ENCODE assay signal across 20 cellular contexts in genomic region chr5:119383008-119383407, GRCh38. TPM values are rescaled to one million over a fixed set of nuclear protein-coding genes. Genes with fewer than 3 reads are reported as not detected.
DNase-seq lines count a peak whose midpoint lies in the region; ATAC-seq and TF ChIP-seq lines count a peak whose summit lies in the region.
"Had no signal": no experiment of that assay in that cellular context is flagged by ENCODE, and none has a peak within 500 bp of the region (broad histone marks: within the 10 kb centered on the region; RNA-seq: fewer than 3 reads in every experiment).

No MANE protein-coding gene starts in this region.

- H3K4me1 Mint-ChIP-seq in stimulated activated naive CD8-positive, alpha-beta T cell treated with anti-CD3 and anti-CD28 coated beads, Interleukin-15, Interleukin-2, amounts not matched to agents 100 ng/mL and 50 ng/mL, for 24 hours (ENCODE audit: low read depth): peaks cover 91% of the 10 kb centered on the region
- peaks cover 93% of the 10 kb centered on the region for H3K4me1 Mint-ChIP-seq in activated B cell treated with CpG ODN at 0.5 μM for 24 hours
- peaks cover 45 to 74% of the 10 kb centered on the region in 2 donors for H3K4me1 Mint-ChIP-seq in effector memory CD8-positive, alpha-beta T cell (ENCODE audit: low read depth in 2 of 2)
- peaks cover 47 to 90% of the 10 kb centered on the region in 2 donors for H3K4me1 Mint-ChIP-seq in stimulated activated naive B cell treated with anti-CD40 and anti-IgM and Interleukin-4, amounts not matched to agents 10 μg/mL and 1 μg/mL and 100 μg/mL, for 72 hours

- no peak overlapping the region for H3K4me3 Mint-ChIP-seq in stimulated activated naive CD8-positive, alpha-beta T cell treated with anti-CD3 and anti-CD28 coated beads, Interleukin-15, Interleukin-2, amounts not matched to agents 100 ng/mL and 50 ng/mL, for 24 hours
- no peak overlapping the region for H3K4me3 Mint-ChIP-seq in activated B cell treated with CpG ODN at 0.5 μM for 24 hours
- no peak overlapping the region for H3K4me3 Mint-ChIP-seq in effector memory CD8-positive, alpha-beta T cell
- no peak overlapping the region for H3K4me3 Mint-ChIP-seq in stimulated activated naive B cell treated with anti-CD40 and anti-IgM and Interleukin-4, amounts not matched to agents 10 μg/mL and 1 μg/mL and 100 μg/mL, for 72 hours
- H3K4me3 Mint-ChIP-seq: activated CD8-positive, alpha-beta memory T cell treated with anti-CD3 and anti-CD28 coated beads, Interleukin-2, amount 10 ng/mL, durations not matched to agents 7 days and 5 days had no signal

- no peak for TF ChIP-seq CTCF in activated B cell treated with CpG ODN at 0.5 μM for 24 hours (IDR thresholded peaks at IDR 0.05)

- DNase-seq in stimulated activated naive CD8-positive, alpha-beta T cell treated with anti-CD3 and anti-CD28 coated beads, Interleukin-15, Interleukin-2, amounts not matched to agents 100 U/mL and 50 U/mL, for 24 hours: no peak
- no peak for DNase-seq in activated B cell treated with CpG ODN at 0.5 μM for 24 hours
- no peak for DNase-seq in effector memory CD8-positive, alpha-beta T cell
- DNase-seq in stimulated activated naive B cell treated with anti-CD40 and anti-IgM and Interleukin-4, amounts not matched to agents 10 μg/mL and 1 μg/mL and 100 μg/mL, for 72 hours: no peak
- no peak for DNase-seq in NCI-H146 treated with DMSO at 0.1 percent for 48 hours (lab: John Stamatoyannopoulos, UW; ENCODE audit: unreplicated experiment)
- DNase-seq: activated CD8-positive, alpha-beta memory T cell treated with anti-CD3 and anti-CD28 coated beads, Interleukin-2, amount 10 ng/mL, durations not matched to agents 7 days and 5 days; activated effector memory CD4-positive, alpha-beta T cell treated with Interleukin-2 at 50 U/mL for 16 hours; brain microvascular endothelial cell; DMS53; kidney; lower lobe of right lung; NCI-H1436; NK-92 treated with Interleukin-12 subunit alpha and Interleukin-12 subunit beta, amount 100 ng/mL, for 24 hours; psoas muscle; SIG-M5; SW 1271; upper lobe of left lung had no signal

- H3K27ac Mint-ChIP-seq in stimulated activated naive CD8-positive, alpha-beta T cell treated with anti-CD3 and anti-CD28 coated beads, Interleukin-15, Interleukin-2, amounts not matched to agents 100 ng/mL and 50 ng/mL, for 24 hours: peak overlapping the region; percentile 92
- H3K27ac Mint-ChIP-seq in activated B cell treated with CpG ODN at 0.5 μM for 24 hours: peak overlapping the region; percentile 15
- peak overlapping the region; percentile 84 for H3K27ac Mint-ChIP-seq in effector memory CD8-positive, alpha-beta T cell
- H3K27ac Mint-ChIP-seq in stimulated activated naive B cell treated with anti-CD40 and anti-IgM and Interleukin-4, amounts not matched to agents 10 μg/mL and 1 μg/mL and 100 μg/mL, for 72 hours: peak overlapping the region; percentile 66

- intact Hi-C loops in activated B cell treated with CpG ODN at 0.5 μM for 24 hours (cut with micrococcal nuclease): no loop called here

- POLR2A ChIA-PET in activated B cell treated with CpG ODN at 0.5 μM for 24 hours (lab: Charles Lee): interaction anchor here (0.6 kb wide), 1 partner anchor 42 kb away, joined by 4 read pairs; no protein-coding TSS in a partner anchor

- no peaks in the 10 kb centered on the region for H3K9me3 Mint-ChIP-seq in stimulated activated naive CD8-positive, alpha-beta T cell treated with anti-CD3 and anti-CD28 coated beads, Interleukin-15, Interleukin-2, amounts not matched to agents 100 ng/mL and 50 ng/mL, for 24 hours
- no peaks in the 10 kb centered on the region for H3K9me3 Mint-ChIP-seq in activated B cell treated with CpG ODN at 0.5 μM for 24 hours
- no peaks in the 10 kb centered on the region for H3K9me3 Mint-ChIP-seq in effector memory CD8-positive, alpha-beta T cell
- H3K9me3 Mint-ChIP-seq in stimulated activated naive B cell treated with anti-CD40 and anti-IgM and Interleukin-4, amounts not matched to agents 10 μg/mL and 1 μg/mL and 100 μg/mL, for 72 hours: no peaks in the 10 kb centered on the region

- peaks cover 67% of the 10 kb centered on the region for H3K36me3 Mint-ChIP-seq in stimulated activated naive CD8-positive, alpha-beta T cell treated with anti-CD3 and anti-CD28 coated beads, Interleukin-15, Interleukin-2, amounts not matched to agents 100 ng/mL and 50 ng/mL, for 24 hours (ENCODE audit: low read depth)
- H3K36me3 Mint-ChIP-seq in activated B cell treated with CpG ODN at 0.5 μM for 24 hours (ENCODE audit: low read depth): peaks cover 44% of the 10 kb centered on the region
- H3K36me3 Mint-ChIP-seq in effector memory CD8-positive, alpha-beta T cell (ENCODE audit: insufficient read depth): peaks cover 10% of the 10 kb centered on the region
- H3K36me3 Mint-ChIP-seq in stimulated activated naive B cell treated with anti-CD40 and anti-IgM and Interleukin-4, amounts not matched to agents 10 μg/mL and 1 μg/mL and 100 μg/mL, for 72 hours: peaks cover 11 to 46% of the 10 kb centered on the region in 2 donors

- CTCF ChIA-PET in activated B cell treated with CpG ODN at 0.5 μM for 24 hours (lab: Charles Lee): no interaction called here

- no peaks in the 10 kb centered on the region for H3K27me3 Mint-ChIP-seq in stimulated activated naive CD8-positive, alpha-beta T cell treated with anti-CD3 and anti-CD28 coated beads, Interleukin-15, Interleukin-2, amounts not matched to agents 100 ng/mL and 50 ng/mL, for 24 hours
- H3K27me3 Mint-ChIP-seq in activated B cell treated with CpG ODN at 0.5 μM for 24 hours: no peaks in the 10 kb centered on the region
- H3K27me3 Mint-ChIP-seq in effector memory CD8-positive, alpha-beta T cell: no peaks in the 10 kb centered on the region
- H3K27me3 Mint-ChIP-seq in stimulated activated naive B cell treated with anti-CD40 and anti-IgM and Interleukin-4, amounts not matched to agents 10 μg/mL and 1 μg/mL and 100 μg/mL, for 72 hours: no peaks in the 10 kb centered on the region
- H3K27me3 Mint-ChIP-seq: activated CD8-positive, alpha-beta memory T cell treated with anti-CD3 and anti-CD28 coated beads, Interleukin-2, amount 10 ng/mL, durations not matched to agents 7 days and 5 days had no signal

- ATAC-seq in stimulated activated naive CD8-positive, alpha-beta T cell treated with anti-CD3 and anti-CD28 coated beads, Interleukin-15, Interleukin-2, amounts not matched to agents 100 U/mL and 50 U/mL, for 24 hours: no peak
- ATAC-seq in activated B cell treated with CpG ODN at 0.5 μM for 24 hours (ENCODE audit: low read depth) (no peak), GM19463 (IDR thresholded peaks at IDR 0.05; ENCODE audit: unreplicated experiment) (no peak), GM19455 (IDR thresholded peaks at IDR 0.05; ENCODE audit: unreplicated experiment) (no peak)
- no peak for ATAC-seq in effector memory CD8-positive, alpha-beta T cell (replicated peaks)
- no peak for ATAC-seq in stimulated activated naive B cell treated with anti-CD40 and anti-IgM and Interleukin-4, amounts not matched to agents 10 μg/mL and 1 μg/mL and 100 μg/mL, for 72 hours (replicated peaks)
- ATAC-seq: activated CD8-positive, alpha-beta memory T cell treated with anti-CD3 and anti-CD28 coated beads, Interleukin-2, amount 10 ng/mL, durations not matched to agents 7 days and 5 days; lower lobe of right lung; psoas muscle had no signal

RNA-seq across cellular contexts. Expression of gene TNFAIP8, which starts 27.2 kb away (rescaled TPM):
- 135 and 149 TPM in 2 replicates for total RNA-seq in activated B cell treated with CpG ODN at 0.5 μM for 24 hours

Comparison
In these comparisons a context has a peak if more than half of its experiments do, and no peak if none do; other contexts are left out.
1. H3K27ac Mint-ChIP-seq: peak in every context shown above with its lines; median percentile 92 in stimulated activated naive CD8-positive, alpha-beta T cell treated with anti-CD3 and anti-CD28 coated beads, Interleukin-15, Interleukin-2, amounts not matched to agents 100 ng/mL and 50 ng/mL, for 24 hours; 84 in effector memory CD8-positive, alpha-beta T cell; 66 in stimulated activated naive B cell treated with anti-CD40 and anti-IgM and Interleukin-4, amounts not matched to agents 10 μg/mL and 1 μg/mL and 100 μg/mL, for 72 hours; 15 in activated B cell treated with CpG ODN at 0.5 μM for 24 hours.